In the genomic region with DNA sequence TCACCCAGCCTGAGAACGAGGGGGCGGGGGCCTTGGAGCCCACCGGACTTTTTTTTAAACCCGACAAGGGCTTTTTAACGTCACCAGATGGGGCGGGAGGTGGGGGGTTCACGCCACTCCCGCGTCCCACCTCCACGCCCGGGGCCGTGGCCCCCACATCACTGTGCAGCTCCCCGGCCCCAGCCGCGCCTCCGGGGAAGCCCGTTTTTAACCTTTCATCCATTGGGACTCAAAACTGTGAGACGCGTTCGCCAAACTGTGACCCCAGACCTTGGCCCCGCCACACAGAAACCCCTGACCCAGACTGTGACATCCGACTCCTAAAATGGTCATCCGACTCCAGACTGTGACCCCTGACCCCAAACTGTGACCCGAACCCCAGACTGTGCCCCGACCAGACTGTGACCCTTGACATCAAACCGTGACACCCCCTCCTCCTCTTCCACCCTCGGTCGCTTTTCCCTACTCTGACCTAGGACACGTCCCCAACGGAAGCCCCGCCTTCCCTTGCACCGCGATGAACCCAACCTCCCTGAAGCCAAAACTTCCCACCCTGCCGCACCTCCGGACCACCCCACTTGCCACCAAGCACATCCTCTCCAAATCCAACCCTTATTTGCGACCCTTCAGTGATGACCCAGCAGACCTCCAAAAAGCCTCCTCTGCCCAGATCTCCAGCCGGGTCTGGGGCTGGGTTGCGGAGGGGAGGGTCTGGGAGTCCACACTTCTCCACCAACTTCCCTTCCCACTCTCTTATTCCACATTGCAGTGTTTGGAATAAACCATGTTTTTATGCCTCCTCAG, we compare ENCODE assay signal across 1 cellular context.
TF ChIP-seq lines count a peak whose summit lies in the region.

No MANE protein-coding gene starts in this region.

TF ChIP-seq in HepG2, 621 proteins besides CTCF, POLR2A, EP300 and RAD21 (continued from another document):
- TF ChIP-seq, protein P1, sequence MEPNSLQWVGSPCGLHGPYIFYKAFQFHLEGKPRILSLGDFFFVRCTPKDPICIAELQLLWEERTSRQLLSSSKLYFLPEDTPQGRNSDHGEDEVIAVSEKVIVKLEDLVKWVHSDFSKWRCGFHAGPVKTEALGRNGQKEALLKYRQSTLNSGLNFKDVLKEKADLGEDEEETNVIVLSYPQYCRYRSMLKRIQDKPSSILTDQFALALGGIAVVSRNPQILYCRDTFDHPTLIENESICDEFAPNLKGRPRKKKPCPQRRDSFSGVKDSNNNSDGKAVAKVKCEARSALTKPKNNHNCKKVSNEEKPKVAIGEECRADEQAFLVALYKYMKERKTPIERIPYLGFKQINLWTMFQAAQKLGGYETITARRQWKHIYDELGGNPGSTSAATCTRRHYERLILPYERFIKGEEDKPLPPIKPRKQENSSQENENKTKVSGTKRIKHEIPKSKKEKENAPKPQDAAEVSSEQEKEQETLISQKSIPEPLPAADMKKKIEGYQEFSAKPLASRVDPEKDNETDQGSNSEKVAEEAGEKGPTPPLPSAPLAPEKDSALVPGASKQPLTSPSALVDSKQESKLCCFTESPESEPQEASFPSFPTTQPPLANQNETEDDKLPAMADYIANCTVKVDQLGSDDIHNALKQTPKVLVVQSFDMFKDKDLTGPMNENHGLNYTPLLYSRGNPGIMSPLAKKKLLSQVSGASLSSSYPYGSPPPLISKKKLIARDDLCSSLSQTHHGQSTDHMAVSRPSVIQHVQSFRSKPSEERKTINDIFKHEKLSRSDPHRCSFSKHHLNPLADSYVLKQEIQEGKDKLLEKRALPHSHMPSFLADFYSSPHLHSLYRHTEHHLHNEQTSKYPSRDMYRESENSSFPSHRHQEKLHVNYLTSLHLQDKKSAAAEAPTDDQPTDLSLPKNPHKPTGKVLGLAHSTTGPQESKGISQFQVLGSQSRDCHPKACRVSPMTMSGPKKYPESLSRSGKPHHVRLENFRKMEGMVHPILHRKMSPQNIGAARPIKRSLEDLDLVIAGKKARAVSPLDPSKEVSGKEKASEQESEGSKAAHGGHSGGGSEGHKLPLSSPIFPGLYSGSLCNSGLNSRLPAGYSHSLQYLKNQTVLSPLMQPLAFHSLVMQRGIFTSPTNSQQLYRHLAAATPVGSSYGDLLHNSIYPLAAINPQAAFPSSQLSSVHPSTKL (CRISPR knock-in tag; IDR thresholded peaks at IDR 0.05): no peak
- TF ChIP-seq ZNF878 (CRISPR knock-in tag; IDR thresholded peaks at IDR 0.05) (no peak), MBD4 (IDR thresholded peaks at IDR 0.05; ENCODE audit: borderline replicate concordance, low read length) (no peak), ZNF354B (CRISPR knock-in tag; IDR thresholded peaks at IDR 0.05) (no peak), ZNF660 (CRISPR knock-in tag; IDR thresholded peaks at IDR 0.05; ENCODE audit: borderline replicate concordance, low read depth) (no peak), ZNF746 (CRISPR knock-in tag; IDR thresholded peaks at IDR 0.05) (no peak), AGO2 (optimal IDR thresholded peaks at IDR 0.05; ENCODE audit: low read depth, low read length) (peak; percentile 42)
